Comparison of ENCODE assay signal across 1 cellular context in genomic region chr16:30395155-30395991, GRCh38.
TF ChIP-seq lines count a peak whose summit lies in the region.

Gene ZNF48, plus strand, starts transcription at chr16:30395420. Its CDS starts 375 bp downstream, at chr16:30395795.

TF ChIP-seq in HepG2, 621 proteins besides CTCF, POLR2A, EP300 and RAD21 (continued from another document and continues in another):
- TF ChIP-seq, protein P1, sequence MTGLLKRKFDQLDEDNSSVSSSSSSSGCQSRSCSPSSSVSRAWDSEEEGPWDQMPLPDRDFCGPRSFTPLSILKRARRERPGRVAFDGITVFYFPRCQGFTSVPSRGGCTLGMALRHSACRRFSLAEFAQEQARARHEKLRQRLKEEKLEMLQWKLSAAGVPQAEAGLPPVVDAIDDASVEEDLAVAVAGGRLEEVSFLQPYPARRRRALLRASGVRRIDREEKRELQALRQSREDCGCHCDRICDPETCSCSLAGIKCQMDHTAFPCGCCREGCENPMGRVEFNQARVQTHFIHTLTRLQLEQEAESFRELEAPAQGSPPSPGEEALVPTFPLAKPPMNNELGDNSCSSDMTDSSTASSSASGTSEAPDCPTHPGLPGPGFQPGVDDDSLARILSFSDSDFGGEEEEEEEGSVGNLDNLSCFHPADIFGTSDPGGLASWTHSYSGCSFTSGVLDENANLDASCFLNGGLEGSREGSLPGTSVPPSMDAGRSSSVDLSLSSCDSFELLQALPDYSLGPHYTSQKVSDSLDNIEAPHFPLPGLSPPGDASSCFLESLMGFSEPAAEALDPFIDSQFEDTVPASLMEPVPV (CRISPR knock-in tag; IDR thresholded peaks at IDR 0.05) = peak; percentile 18; the same call in 1 of the 2 replicates
- TF ChIP-seq ZNF256 (CRISPR knock-in tag; conservative IDR thresholded peaks at IDR 0.05) (no peak), ZNF251 (CRISPR knock-in tag; IDR thresholded peaks at IDR 0.05) (no peak), ZNF3 (CRISPR knock-in tag; IDR thresholded peaks at IDR 0.05) (no peak), ZNF263 (CRISPR knock-in tag; IDR thresholded peaks at IDR 0.05) (no peak), NPAS2 (CRISPR knock-in tag; IDR thresholded peaks at IDR 0.05; ENCODE audit: borderline replicate concordance) (no peak), ZNF230 (CRISPR knock-in tag; IDR thresholded peaks at IDR 0.05) (no peak), ZNF687 (CRISPR knock-in tag; IDR thresholded peaks at IDR 0.05) (peak; percentile 87), CBFB (CRISPR knock-in tag; IDR thresholded peaks at IDR 0.05) (peak; percentile 79), AHR (CRISPR knock-in tag; IDR thresholded peaks at IDR 0.05) (no peak), SETDB1 (CRISPR knock-in tag; IDR thresholded peaks at IDR 0.05; ENCODE audit: borderline replicate concordance) (no peak), ZNF674 (CRISPR knock-in tag; IDR thresholded peaks at IDR 0.05; ENCODE audit: low read depth) (no peak), ZNF335 (CRISPR knock-in tag; IDR thresholded peaks at IDR 0.05) (no peak), JUNB (CRISPR knock-in tag; IDR thresholded peaks at IDR 0.05; ENCODE audit: borderline replicate concordance) (no peak; the same call in 1 of the 2 replicates), ZFP41 (CRISPR knock-in tag; IDR thresholded peaks at IDR 0.05; ENCODE audit: borderline replicate concordance) (no peak; the same call in 1 of the 2 replicates), RELA (CRISPR knock-in tag; IDR thresholded peaks at IDR 0.05) (no peak), ATF6 (CRISPR knock-in tag; conservative IDR thresholded peaks at IDR 0.05) (no peak), SAFB2 (CRISPR knock-in tag; IDR thresholded peaks at IDR 0.05; ENCODE audit: borderline replicate concordance, low read depth) (no peak), ZNF609 (CRISPR knock-in tag; IDR thresholded peaks at IDR 0.05; ENCODE audit: borderline replicate concordance) (no peak), MXD4 (CRISPR knock-in tag; IDR thresholded peaks at IDR 0.05) (peak; percentile 76; the same call in 1 of the 2 replicates), ATF7 (IDR thresholded peaks at IDR 0.05) (no peak), ATF7 (CRISPR knock-in tag; IDR thresholded peaks at IDR 0.05) (peak; percentile 11), MTA3 (CRISPR knock-in tag; IDR thresholded peaks at IDR 0.05) (no peak), HNF4G (IDR thresholded peaks at IDR 0.05; ENCODE audit: borderline replicate concordance, low read depth, low read length) (0 out of 2 replicates have a peak, but pooled peaks have one; percentile 20), HNF4G (CRISPR knock-in tag; IDR thresholded peaks at IDR 0.05; ENCODE audit: borderline replicate concordance, low read depth) (peak; percentile 59; the same call in 1 of the 2 replicates), GATA4 (IDR thresholded peaks at IDR 0.05; ENCODE audit: borderline replicate concordance, low read depth) (peak; percentile 42; the same call in 1 of the 2 replicates), ZFP37 (CRISPR knock-in tag; IDR thresholded peaks at IDR 0.05; ENCODE audit: borderline replicate concordance) (no peak), MYC (CRISPR knock-in tag; IDR thresholded peaks at IDR 0.05; ENCODE audit: borderline replicate concordance) (peak; percentile 94), ZNF776 (CRISPR knock-in tag; IDR thresholded peaks at IDR 0.05) (no peak; the same call in 1 of the 2 replicates), HMGXB3 (CRISPR knock-in tag; IDR thresholded peaks at IDR 0.05; ENCODE audit: borderline replicate concordance) (no peak; the same call in 1 of the 2 replicates), NFYB (CRISPR knock-in tag; IDR thresholded peaks at IDR 0.05) (peak; percentile 57), PAX8 (CRISPR knock-in tag; IDR thresholded peaks at IDR 0.05; ENCODE audit: borderline replicate concordance) (peak; percentile 90), NBN (conservative IDR thresholded peaks at IDR 0.05) (no peak), ZNF34 (CRISPR knock-in tag; IDR thresholded peaks at IDR 0.05; ENCODE audit: borderline replicate concordance) (peak; percentile 88; the same call in 1 of the 2 replicates), SSRP1 (CRISPR knock-in tag; IDR thresholded peaks at IDR 0.05) (no peak)
- TF ChIP-seq, protein P2, sequence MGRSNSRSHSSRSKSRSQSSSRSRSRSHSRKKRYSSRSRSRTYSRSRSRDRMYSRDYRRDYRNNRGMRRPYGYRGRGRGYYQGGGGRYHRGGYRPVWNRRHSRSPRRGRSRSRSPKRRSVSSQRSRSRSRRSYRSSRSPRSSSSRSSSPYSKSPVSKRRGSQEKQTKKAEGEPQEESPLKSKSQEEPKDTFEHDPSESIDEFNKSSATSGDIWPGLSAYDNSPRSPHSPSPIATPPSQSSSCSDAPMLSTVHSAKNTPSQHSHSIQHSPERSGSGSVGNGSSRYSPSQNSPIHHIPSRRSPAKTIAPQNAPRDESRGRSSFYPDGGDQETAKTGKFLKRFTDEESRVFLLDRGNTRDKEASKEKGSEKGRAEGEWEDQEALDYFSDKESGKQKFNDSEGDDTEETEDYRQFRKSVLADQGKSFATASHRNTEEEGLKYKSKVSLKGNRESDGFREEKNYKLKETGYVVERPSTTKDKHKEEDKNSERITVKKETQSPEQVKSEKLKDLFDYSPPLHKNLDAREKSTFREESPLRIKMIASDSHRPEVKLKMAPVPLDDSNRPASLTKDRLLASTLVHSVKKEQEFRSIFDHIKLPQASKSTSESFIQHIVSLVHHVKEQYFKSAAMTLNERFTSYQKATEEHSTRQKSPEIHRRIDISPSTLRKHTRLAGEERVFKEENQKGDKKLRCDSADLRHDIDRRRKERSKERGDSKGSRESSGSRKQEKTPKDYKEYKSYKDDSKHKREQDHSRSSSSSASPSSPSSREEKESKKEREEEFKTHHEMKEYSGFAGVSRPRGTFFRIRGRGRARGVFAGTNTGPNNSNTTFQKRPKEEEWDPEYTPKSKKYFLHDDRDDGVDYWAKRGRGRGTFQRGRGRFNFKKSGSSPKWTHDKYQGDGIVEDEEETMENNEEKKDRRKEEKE (IDR thresholded peaks at IDR 0.05) = no peak
- TF ChIP-seq, protein P3, sequence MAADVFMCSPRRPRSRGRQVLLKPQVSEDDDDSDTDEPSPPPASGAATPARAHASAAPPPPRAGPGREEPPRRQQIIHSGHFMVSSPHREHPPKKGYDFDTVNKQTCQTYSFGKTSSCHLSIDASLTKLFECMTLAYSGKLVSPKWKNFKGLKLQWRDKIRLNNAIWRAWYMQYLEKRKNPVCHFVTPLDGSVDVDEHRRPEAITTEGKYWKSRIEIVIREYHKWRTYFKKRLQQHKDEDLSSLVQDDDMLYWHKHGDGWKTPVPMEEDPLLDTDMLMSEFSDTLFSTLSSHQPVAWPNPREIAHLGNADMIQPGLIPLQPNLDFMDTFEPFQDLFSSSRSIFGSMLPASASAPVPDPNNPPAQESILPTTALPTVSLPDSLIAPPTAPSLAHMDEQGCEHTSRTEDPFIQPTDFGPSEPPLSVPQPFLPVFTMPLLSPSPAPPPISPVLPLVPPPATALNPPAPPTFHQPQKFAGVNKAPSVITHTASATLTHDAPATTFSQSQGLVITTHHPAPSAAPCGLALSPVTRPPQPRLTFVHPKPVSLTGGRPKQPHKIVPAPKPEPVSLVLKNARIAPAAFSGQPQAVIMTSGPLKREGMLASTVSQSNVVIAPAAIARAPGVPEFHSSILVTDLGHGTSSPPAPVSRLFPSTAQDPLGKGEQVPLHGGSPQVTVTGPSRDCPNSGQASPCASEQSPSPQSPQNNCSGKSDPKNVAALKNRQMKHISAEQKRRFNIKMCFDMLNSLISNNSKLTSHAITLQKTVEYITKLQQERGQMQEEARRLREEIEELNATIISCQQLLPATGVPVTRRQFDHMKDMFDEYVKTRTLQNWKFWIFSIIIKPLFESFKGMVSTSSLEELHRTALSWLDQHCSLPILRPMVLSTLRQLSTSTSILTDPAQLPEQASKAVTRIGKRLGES (CRISPR knock-in tag; IDR thresholded peaks at IDR 0.05; ENCODE audit: borderline replicate concordance) = peak; percentile 53; the same call in 1 of the 2 replicates
